1 cellular context compared by ENCODE assay signal in the genomic region with DNA sequence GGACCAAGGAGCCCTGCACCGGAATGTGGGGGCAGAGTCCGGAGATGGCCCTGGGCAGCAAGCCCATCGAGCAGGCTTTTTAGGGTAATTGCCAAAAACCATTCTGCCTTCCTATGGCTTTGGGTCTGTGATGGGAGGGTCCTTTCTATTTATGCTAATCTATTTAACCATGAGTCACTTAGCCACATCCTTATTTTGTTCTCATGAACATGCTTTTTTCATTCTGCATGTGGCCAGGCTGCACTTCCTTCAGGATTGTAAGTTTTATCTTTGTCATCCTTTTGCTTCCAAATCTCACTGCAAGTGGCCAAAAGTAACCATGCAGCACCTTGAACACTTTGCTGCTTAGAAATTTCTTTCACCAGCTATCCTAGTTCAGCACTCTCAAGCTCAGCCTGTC.
TF ChIP-seq lines count a peak whose summit lies in the region.

No MANE protein-coding gene starts in this region.

TF ChIP-seq in IMR-90, 13 proteins besides CTCF, POLR2A, EP300 and RAD21 (continued from another document):
- TF ChIP-seq, protein P1, sequence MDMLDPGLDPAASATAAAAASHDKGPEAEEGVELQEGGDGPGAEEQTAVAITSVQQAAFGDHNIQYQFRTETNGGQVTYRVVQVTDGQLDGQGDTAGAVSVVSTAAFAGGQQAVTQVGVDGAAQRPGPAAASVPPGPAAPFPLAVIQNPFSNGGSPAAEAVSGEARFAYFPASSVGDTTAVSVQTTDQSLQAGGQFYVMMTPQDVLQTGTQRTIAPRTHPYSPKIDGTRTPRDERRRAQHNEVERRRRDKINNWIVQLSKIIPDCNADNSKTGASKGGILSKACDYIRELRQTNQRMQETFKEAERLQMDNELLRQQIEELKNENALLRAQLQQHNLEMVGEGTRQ (IDR thresholded peaks at IDR 0.05; ENCODE audit: low read depth, low read length), result no peak
- TF ChIP-seq CHD1 (IDR thresholded peaks at IDR 0.05; ENCODE audit: low read depth, low read length), result no peak
- TF ChIP-seq SMC3 (IDR thresholded peaks at IDR 0.05; ENCODE audit: low read depth, low read length), result no peak
- no peak for TF ChIP-seq MAZ (IDR thresholded peaks at IDR 0.05; ENCODE audit: borderline replicate concordance, low read depth, low read length)
- no peak for TF ChIP-seq MAFK (IDR thresholded peaks at IDR 0.05; ENCODE audit: low read depth, low read length)
